7 cellular contexts compared by ENCODE assay signal in genomic region chr6:146484411-146484810, GRCh38.
"Had no signal": no experiment of that assay in that cellular context is flagged by ENCODE, and none has a peak within 500 bp of the region (broad histone marks: within the 10 kb centered on the region; RNA-seq: fewer than 3 reads in every experiment).

No MANE protein-coding gene starts in this region.

- H3K4me3 ChIP-seq: K562 had no signal

- H3K4me2 ChIP-seq: KMS-11 had no signal

- H3K27ac ChIP-seq: HL-60, KMS-11 had no signal

- DNase-seq: IMR-90, KBM-7, KG1 had no signal

- ATAC-seq: K562 had no signal

- H3K9ac ChIP-seq: KMS-11 had no signal

- FAIRE-seq: HTR-8/SVneo, K562 had no signal
